ENCODE assay signal across 7 cellular contexts in the genomic region with DNA sequence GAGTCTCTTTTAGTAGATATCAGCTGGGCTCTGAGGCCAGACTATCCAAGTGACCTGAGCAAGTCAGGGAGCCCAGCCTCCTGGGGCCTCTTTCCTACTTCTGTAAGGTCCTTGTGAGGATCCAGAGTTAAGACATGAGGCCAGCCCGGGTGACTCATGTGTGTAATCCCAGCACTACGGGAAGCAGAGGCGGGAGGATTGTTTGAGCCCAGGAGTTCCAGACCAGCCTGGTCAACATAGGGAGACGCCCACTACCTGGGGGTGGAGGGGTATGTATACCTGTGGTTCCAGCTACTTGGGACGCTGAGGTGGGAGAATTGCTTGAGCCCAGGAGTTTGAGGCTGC. TPM values are rescaled to one million over a fixed set of nuclear protein-coding genes. Genes with fewer than 3 reads are reported as not detected.
DNase-seq lines count a peak whose midpoint lies in the region; ATAC-seq and TF ChIP-seq lines count a peak whose summit lies in the region.

No MANE protein-coding gene starts in this region.

- 38 to 53% (median 43%) methylated on average over 2 to 5 of the region's 5 CpGs for WGBS in adrenal gland, 4 donors
- 27 to 63% methylated on average over 5 of the region's 5 CpGs for WGBS in testis, 2 donors

- DNase-seq in HT-29 (ENCODE audit: low spot score) (peak; percentile 18), adrenal gland (peak in 5 of 7 donors; percentile 32 to 61 (median 53)), iPS-NIHi7 (ENCODE audit: extremely low spot score) (peak; percentile 64), testis (peak; percentile 27), NCI-H2107 treated with DMSO at 0.1 percent for 48 hours (lab: John Stamatoyannopoulos, UW; ENCODE audit: unreplicated experiment) (no peak)

- TF ChIP-seq POLR2A in adrenal gland (IDR thresholded peaks at IDR 0.05) (no peak), testis (IDR thresholded peaks at IDR 0.05) (no peak)

- H3K27ac ChIP-seq in adrenal gland (peak overlapping the region in 2 of 5 donors; percentile 14 to 39), testis (no peak overlapping the region)

- H3K4me3 ChIP-seq in adrenal gland, result peak overlapping the region in 1 of 4 donors; percentile 74
- H3K4me3 ChIP-seq in testis, result no peak overlapping the region

- H3K9me3 ChIP-seq in adrenal gland (replicated peaks in 1 of 3), result no peaks in the 10 kb centered on the region
- H3K9me3 ChIP-seq in testis, result no peaks in the 10 kb centered on the region

- intact Hi-C loops in adrenal gland (cut with DNase I), result no loop called here
- intact Hi-C loops in testis (cut with DNase I; ENCODE audit: low total_unique reads), result no loop called here

- ATAC-seq in GM18502 (IDR thresholded peaks at IDR 0.05; ENCODE audit: poor library complexity, unreplicated experiment) (no peak), HG03354 (IDR thresholded peaks at IDR 0.05; ENCODE audit: poor library complexity, severe bottlenecking, unreplicated experiment) (no peak)

- TF ChIP-seq CTCF in adrenal gland (IDR thresholded peaks at IDR 0.05), result no peak
- no peak for TF ChIP-seq CTCF in testis (IDR thresholded peaks at IDR 0.05)

- H3K4me1 ChIP-seq in adrenal gland (replicated peaks in 1 of 2) (peaks cover 0 to 16% of the 10 kb centered on the region in 2 donors), testis (no peaks in the 10 kb centered on the region)

- H3K36me3 ChIP-seq in adrenal gland (replicated peaks in 1 of 2), result no peaks in the 10 kb centered on the region
- no peaks in the 10 kb centered on the region for H3K36me3 ChIP-seq in testis (ENCODE audit: low read depth, missing control alignments)

- H3K27me3 ChIP-seq in adrenal gland (no peaks in the 10 kb centered on the region), testis (no peaks in the 10 kb centered on the region)

RNA-seq across cellular contexts. Expression of a gene that starts 36.9 kb away (rescaled TPM):
- 24.8 and 27.5 TPM in 2 replicates for total RNA-seq in HT-29 (2014; rRNA removed; shearing (Covaris generic))
- 10 to 100 TPM in 1 of 8 donors, 1 to 10 TPM in 7; 3.9 to 12.2 (median 6.9) TPM for total RNA-seq in adrenal gland
- polyA plus RNA-seq in adrenal gland, result 1 to 10 TPM; 4.3 to 8.3 (median 7.9) TPM
- total RNA-seq in testis, result 10 to 100 TPM; 24.2 to 27.6 TPM
- polyA plus RNA-seq in testis (ENCODE audit: insufficient read depth, low read depth, low replicate concordance), result 21.9 TPM

RNA-seq across cellular contexts. Expression of a gene that starts 43.2 kb away (rescaled TPM):
- 594 and 654 TPM in 2 replicates for total RNA-seq in HT-29 (2014; rRNA removed; shearing (Covaris generic))
- 100 to 1,000 TPM in 7 of 8 donors, 10 to 100 TPM in 1; 87.0 to 333 (median 146) TPM for total RNA-seq in adrenal gland
- polyA plus RNA-seq in adrenal gland, result 100 to 1,000 TPM in 2 of 3 donors, 10 to 100 TPM in 1; 33.0 to 131 (median 106) TPM
- total RNA-seq in testis, result 10 to 100 TPM; 36.2 to 85.3 TPM
- 27.3 TPM for polyA plus RNA-seq in testis (ENCODE audit: insufficient read depth, low read depth, low replicate concordance)

RNA-seq across cellular contexts. Expression of a gene that starts 54.9 kb away (rescaled TPM):
- total RNA-seq in HT-29 (2014; rRNA removed; shearing (Covaris generic)), result not detected in 2 replicates
- total RNA-seq in adrenal gland (not detected), testis (1 to 10 TPM; 1.2 TPM)
- polyA plus RNA-seq in adrenal gland (under 1 TPM in 1 of 3 donors, not detected in 2; 0.10 TPM), testis (ENCODE audit: insufficient read depth, low read depth, low replicate concordance) (0.80 TPM)
